In the genomic region with DNA sequence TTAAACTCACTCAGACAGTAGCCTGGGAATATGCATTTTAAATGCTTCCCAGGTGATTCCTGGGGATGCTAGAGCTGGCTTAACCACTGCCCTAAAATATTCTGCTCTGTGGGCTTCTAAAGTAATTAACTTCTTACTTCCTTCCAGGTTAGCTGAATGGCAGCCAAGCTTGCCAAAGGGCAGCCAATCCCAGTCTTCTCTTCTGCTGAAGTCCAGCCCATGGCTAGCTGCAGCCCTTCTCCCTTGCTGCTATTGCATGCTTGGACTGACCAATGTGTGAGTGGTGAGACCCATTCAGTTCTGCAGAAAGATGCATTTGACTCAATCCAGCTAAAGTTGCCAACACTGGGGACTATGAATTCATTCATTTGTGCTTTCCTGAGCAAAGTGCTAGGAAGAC, we compare ENCODE assay signal across 17 cellular contexts.
DNase-seq lines count a peak whose midpoint lies in the region; ATAC-seq, FAIRE-seq and TF ChIP-seq lines count a peak whose summit lies in the region.
"Had no signal": no experiment of that assay in that cellular context is flagged by ENCODE, and none has a peak within 500 bp of the region (broad histone marks: within the 10 kb centered on the region; RNA-seq: fewer than 3 reads in every experiment).

No MANE protein-coding gene starts in this region.

- 0 out of 2 replicates have a peak, but pooled peaks cover 3% of the 10 kb centered on the region for H3K9me3 ChIP-seq in K562 (replicated peaks; ENCODE audit: control insufficient read depth, insufficient read depth, low read depth, low read length)
- no peaks in the 10 kb centered on the region for H3K9me3 ChIP-seq in body of pancreas

- H3K36me3 Mint-ChIP-seq in HFFc6 (ENCODE audit: low read depth) = no peaks in the 10 kb centered on the region
- H3K36me3 Mint-ChIP-seq: CD4-positive, CD25-positive, alpha-beta regulatory T cell had no signal

- H3K79me2 ChIP-seq in K562 (ENCODE audit: control insufficient read depth, insufficient read depth, low read length) = no peaks in the 10 kb centered on the region

- no peak overlapping the region for H3K4me3 ChIP-seq in K562
- H3K4me3 ChIP-seq in body of pancreas = no peak overlapping the region

- CTCF ChIA-PET in K562 (lab: Yijun Ruan, JAX; ENCODE audit: low intra/inter-chr PET ratio) = no interaction called here

- no peak for FAIRE-seq in K562 (lab: Jason Lieb, UNC)
- FAIRE-seq: GM12892, H54 had no signal

- no peaks in the 10 kb centered on the region for H4K20me1 ChIP-seq in K562 (replicated peaks; ENCODE audit: control insufficient read depth, insufficient read depth, low read length)

- H3K36me3 ChIP-seq in K562 (ENCODE audit: control insufficient read depth, insufficient read depth, low read length) (no peaks in the 10 kb centered on the region), body of pancreas (replicated peaks in 1 of 2; ENCODE audit: insufficient read depth in 1 of 2, low read depth in 2 of 2) (no peaks in the 10 kb centered on the region)

- POLR2A ChIA-PET in K562 (lab: Yijun Ruan, JAX) = interaction anchor here (1.0 to 1.4 kb wide), 2 partner anchors 10 to 24 kb away, joined by 5 to 6 read pairs; no protein-coding TSS in a partner anchor

- peaks cover 5% of the 10 kb centered on the region for H3K27me3 Mint-ChIP-seq in HFFc6 (ENCODE audit: insufficient read depth)
- H3K27me3 Mint-ChIP-seq: CD4-positive, CD25-positive, alpha-beta regulatory T cell had no signal

- no peak overlapping the region for H3K4me3 Mint-ChIP-seq in HFFc6
- H3K4me3 Mint-ChIP-seq: CD4-positive, CD25-positive, alpha-beta regulatory T cell had no signal

- no peak for ATAC-seq in K562
- ATAC-seq in left colon = peak; percentile 94
- no peak for ATAC-seq in GM19035 (IDR thresholded peaks at IDR 0.05; ENCODE audit: unreplicated experiment)
- no peak for ATAC-seq in body of pancreas

- BruUV-seq in K562 (replicated peaks; lab: Mats Ljungman, UMichigan) = no TSS peak

- no peaks in the 10 kb centered on the region for H3K9me1 ChIP-seq in K562 (ENCODE audit: control insufficient read depth, insufficient read depth, low read length)

- no peak overlapping the region for H2AFZ ChIP-seq in K562 (ENCODE audit: low read depth, low read length)

- no peak for TF ChIP-seq POLR2A in K562 (conservative IDR thresholded peaks at IDR 0.05)
- no peak for TF ChIP-seq POLR2A in body of pancreas (IDR thresholded peaks at IDR 0.05)

- H3K4me2 ChIP-seq in K562 (ENCODE audit: insufficient read depth, low read length) = no peak overlapping the region

- TF ChIP-seq EP300 in K562 (IDR thresholded peaks at IDR 0.05; ENCODE audit: low read length) = no peak

- H3K4me1 Mint-ChIP-seq in HFFc6 (ENCODE audit: low read depth) = no peaks in the 10 kb centered on the region
- H3K4me1 Mint-ChIP-seq: CD4-positive, CD25-positive, alpha-beta regulatory T cell had no signal

- peak; percentile 6 for DNase-seq in HFFc6
- no peak for DNase-seq in K562 (ENCODE audit: extremely low read depth in 1 of 4, low spot score in 3 of 4)
- DNase-seq in left colon = peak; percentile 53 to 54
- DNase-seq in renal cortical epithelial cell (ENCODE audit: low read depth) = peak; percentile 9
- no peak for DNase-seq in putamen (ENCODE audit: low spot score)
- no peak for DNase-seq in body of pancreas
- no peak for DNase-seq in germinal center (ENCODE audit: low spot score)
- DNase-seq: Caco-2; CD4-positive, CD25-positive, alpha-beta regulatory T cell; DMS153; NCI-H1105 treated with DMSO at 0.1 percent for 48 hours; NCI-H187; NCI-H526 treated with DMSO at 0.1 percent for 48 hours; OCI-M1 had no signal

- in situ Hi-C loops in K562 (cut with MboI) = no loop called here

- no peak overlapping the region for H3K9ac ChIP-seq in K562 (ENCODE audit: insufficient read depth in 1 of 2, low read depth in 2 of 2, low read length in 2 of 2)

- H3K27ac Mint-ChIP-seq in HFFc6 = no peak overlapping the region
- H3K27ac Mint-ChIP-seq: CD4-positive, CD25-positive, alpha-beta regulatory T cell had no signal

- intact Hi-C loops in K562 (cut with micrococcal nuclease) (loop anchor here (5.0 to 10.0 kb wide), 3 partner anchors 43 to 663 kb away; no protein-coding TSS in a partner anchor), left colon (cut with DNase I, micrococcal nuclease) (no loop called here), body of pancreas (cut with DNase I) (no loop called here)

- no peak for TF ChIP-seq CTCF in HFFc6 (IDR thresholded peaks at IDR 0.05)
- TF ChIP-seq CTCF in K562 (IDR thresholded peaks at IDR 0.05 in 2 of 3, conservative IDR thresholded peaks at IDR 0.05 in 1 of 3; ENCODE audit: insufficient read depth in 2 of 3, low read depth in 1 of 3, low read length in 3 of 3) = no peak
- TF ChIP-seq CTCF in body of pancreas (IDR thresholded peaks at IDR 0.05) = no peak

- H3K9me3 Mint-ChIP-seq in HFFc6 = peaks cover 11% of the 10 kb centered on the region; the same call in 1 of the 2 replicates

- H3K4me1 ChIP-seq in K562 (replicated peaks in 1 of 2; ENCODE audit: control insufficient read depth in 2 of 2, insufficient read depth in 2 of 2, low read length in 2 of 2) = peaks cover 0 to 10% of the 10 kb centered on the region in 2 experiments; a peak in 3 of 5 replicates
- H3K4me1 ChIP-seq in body of pancreas = no peaks in the 10 kb centered on the region
- H3K4me1 ChIP-seq: Caco-2 had no signal

- H3K27ac ChIP-seq in K562 (ENCODE audit: extremely low read depth, low read depth, low read length) (no peak overlapping the region), body of pancreas (no peak overlapping the region)

- TF ChIP-seq RAD21 in K562 (CRISPR knock-in tag; conservative IDR thresholded peaks at IDR 0.05 in 1 of 2, IDR thresholded peaks at IDR 0.05 in 1 of 2) = no peak

- H3K27me3 ChIP-seq in K562 (ENCODE audit: control insufficient read depth in 2 of 2, insufficient read depth in 2 of 2, low read length in 2 of 2) (no peaks in the 10 kb centered on the region; a peak in 1 of 5 replicates), body of pancreas (no peaks in the 10 kb centered on the region)

TF ChIP-seq in K562, 482 proteins besides CTCF, POLR2A, EP300 and RAD21:
- no peak for TF ChIP-seq TCF3 (CRISPR knock-in tag; IDR thresholded peaks at IDR 0.05)
- TF ChIP-seq PKNOX1 (IDR thresholded peaks at IDR 0.05) = peak; percentile 51

Comparison
In these comparisons a context has a peak if more than half of its experiments do, and no peak if none do; other contexts are left out.
1. DNase-seq: peak in HFFc6 (single experiment), left colon (2 of 2) and renal cortical epithelial cell (single experiment); none in K562 (0 of 4), putamen (single experiment), body of pancreas (0 of 4) and germinal center (single experiment).